In the genomic region with DNA sequence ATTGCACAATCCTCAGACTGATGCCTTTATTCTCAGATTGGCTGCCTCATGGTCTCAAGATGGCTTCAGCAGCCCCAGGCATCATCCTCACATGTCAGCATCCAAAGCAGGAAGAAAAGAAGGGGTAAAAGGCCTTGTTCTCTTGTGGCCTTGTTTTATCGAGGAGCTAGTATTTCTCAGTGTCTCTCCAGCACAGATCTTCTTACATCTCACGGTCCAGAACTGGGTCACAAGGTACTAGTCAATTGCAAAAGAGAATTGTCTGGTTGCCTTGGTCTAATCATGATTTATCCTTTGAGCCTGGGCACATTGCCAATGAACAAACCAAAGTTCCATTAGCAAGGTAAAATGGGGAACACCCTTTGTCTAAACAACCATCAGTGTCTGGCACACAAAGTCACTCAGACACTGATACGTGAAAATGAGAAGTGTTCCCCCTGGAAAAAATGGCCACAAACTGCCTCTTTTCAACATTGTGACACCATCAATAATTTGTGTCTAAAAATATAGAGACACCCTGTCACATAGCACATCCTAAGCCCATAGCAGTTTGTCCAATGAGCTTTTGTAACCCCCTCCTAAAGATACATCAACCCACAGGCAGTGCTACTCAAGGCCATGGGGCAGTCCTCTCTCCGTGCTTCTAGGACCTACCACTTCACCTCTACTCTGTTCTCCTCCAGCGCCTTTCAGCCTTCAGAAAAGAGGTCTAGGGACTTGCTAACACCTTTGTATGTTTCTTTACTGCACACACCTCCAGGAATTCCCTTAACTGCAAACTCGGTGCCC, we compare ENCODE assay signal across 8 cellular contexts.
DNase-seq lines count a peak whose midpoint lies in the region; ATAC-seq, FAIRE-seq and TF ChIP-seq lines count a peak whose summit lies in the region.

No MANE protein-coding gene starts in this region.

- H3K4me1 ChIP-seq in liver (ENCODE audit: control insufficient read depth in 4 of 4, insufficient read depth in 4 of 4, low read length in 3 of 4) (peaks cover 0 to 12% (median 5%) of the 10 kb centered on the region in 4 donors), HepG2 (ENCODE audit: insufficient read depth, low read length) (no peaks in the 10 kb centered on the region), uterus (no peaks in the 10 kb centered on the region)

- FAIRE-seq in HepG2 (lab: Jason Lieb, UNC) (no peak), D721Med (lab: Jason Lieb, UNC) (no peak)

- H3K27ac ChIP-seq in liver (ENCODE audit: low read depth in 1 of 2, low read length in 2 of 2) (no peak overlapping the region), HepG2 (ENCODE audit: extremely low read length, insufficient read depth, low read length) (no peak overlapping the region), epithelial cell of prostate (no peak overlapping the region), uterus (peak overlapping the region; percentile 58 to 75)

- in situ Hi-C loops in HepG2 (cut with HindIII; ENCODE audit: extremely low pct_ligation_motif_present, low pct_unique_long_range_greater_than_20kb): no loop called here

- H3K9me3 ChIP-seq in liver (ENCODE audit: control insufficient read depth in 4 of 4, low read length in 3 of 4) (no peaks in the 10 kb centered on the region), HepG2 (ENCODE audit: low read length) (no peaks in the 10 kb centered on the region), uterus (no peaks in the 10 kb centered on the region)

- H3K36me3 ChIP-seq in liver (ENCODE audit: control insufficient read depth in 4 of 4, insufficient read depth in 3 of 4, low read depth in 1 of 4, low read length in 3 of 4): no peaks in the 10 kb centered on the region
- H3K36me3 ChIP-seq in HepG2 (replicated peaks in 1 of 2; ENCODE audit: control insufficient read depth in 1 of 2, insufficient read depth in 2 of 2, low read length in 2 of 2): no peaks in the 10 kb centered on the region
- no peaks in the 10 kb centered on the region for H3K36me3 ChIP-seq in uterus

- POLR2A ChIA-PET in HepG2 (lab: Yijun Ruan, JAX): no interaction called here

- H3K27me3 ChIP-seq in liver (ENCODE audit: control insufficient read depth in 4 of 4, insufficient read depth in 4 of 4, low read length in 3 of 4) (no peaks in the 10 kb centered on the region), HepG2 (ENCODE audit: control insufficient read depth in 1 of 2, insufficient read depth in 2 of 2, low read length in 2 of 2) (no peaks in the 10 kb centered on the region), uterus (no peaks in the 10 kb centered on the region)

- H4K20me1 ChIP-seq in HepG2 (ENCODE audit: insufficient read depth, low read length): no peaks in the 10 kb centered on the region

- no peak overlapping the region for H3K27ac Mint-ChIP-seq in effector memory CD8-positive, alpha-beta T cell

- TF ChIP-seq EP300 in HepG2 (IDR thresholded peaks at IDR 0.05; ENCODE audit: low read depth in 2 of 2, low read length in 2 of 2) (no peak), HepG2 (CRISPR knock-in tag; IDR thresholded peaks at IDR 0.05; ENCODE audit: borderline replicate concordance) (no peak)

- H3K27me3 Mint-ChIP-seq in effector memory CD8-positive, alpha-beta T cell: no peaks in the 10 kb centered on the region

- DNase-seq in HepG2 (ENCODE audit: low spot score): no peak
- peak; percentile 86 for DNase-seq in NCI-H345 (lab: John Stamatoyannopoulos, UW)
- DNase-seq in epithelial cell of prostate (ENCODE audit: low read depth, low spot score): peak; percentile 2
- DNase-seq in uterus: no peak
- no peak for DNase-seq in effector memory CD8-positive, alpha-beta T cell
- DNase-seq in D721Med (ENCODE audit: insufficient read length, low spot score): no peak

- no peak overlapping the region for H2AFZ ChIP-seq in HepG2 (ENCODE audit: low read length)

- H3K9ac ChIP-seq in liver (ENCODE audit: low read depth in 1 of 2, low read length in 2 of 2): no peak overlapping the region
- no peak overlapping the region for H3K9ac ChIP-seq in HepG2 (ENCODE audit: insufficient read depth, low read depth, low read length)

- no peaks in the 10 kb centered on the region for H3K79me2 ChIP-seq in HepG2 (ENCODE audit: insufficient read depth, low read length)

- no peaks in the 10 kb centered on the region for H3K36me3 Mint-ChIP-seq in effector memory CD8-positive, alpha-beta T cell (ENCODE audit: insufficient read depth)

- intact Hi-C loops in HepG2 (cut with micrococcal nuclease; ENCODE audit: unreplicated experiment): no loop called here
- intact Hi-C loops in uterus (cut with DNase I; ENCODE audit: low total_unique reads): no loop called here

- H3K4me2 ChIP-seq in HepG2 (ENCODE audit: low read depth, low read length): no peak overlapping the region

- H3K4me3 ChIP-seq in liver (ENCODE audit: low read depth in 1 of 3, low read length in 3 of 3) (no peak overlapping the region), HepG2 (replicated peaks in 1 of 3; ENCODE audit: insufficient read depth in 1 of 3, low read depth in 2 of 3, low read length in 3 of 3) (no peak overlapping the region), uterus (no peak overlapping the region)

- no peak for TF ChIP-seq POLR2A in HepG2 (IDR thresholded peaks at IDR 0.05; ENCODE audit: insufficient read depth in 1 of 2, low read depth in 2 of 2, low read length in 2 of 2)
- TF ChIP-seq POLR2A in uterus (IDR thresholded peaks at IDR 0.05): no peak

- 61% methylated on average over 6 of the region's 6 CpGs for WGBS in liver
- 0% methylated on average over 6 of the region's 6 CpGs for WGBS in HepG2 (ENCODE audit: low lambda C conversion rate)

- TF ChIP-seq CTCF in liver (IDR thresholded peaks at IDR 0.05; ENCODE audit: low read depth, low read length, missing input control): no peak
- no peak for TF ChIP-seq CTCF in HepG2 (CRISPR knock-in tag; IDR thresholded peaks at IDR 0.05)
- TF ChIP-seq CTCF in uterus (IDR thresholded peaks at IDR 0.05): no peak
- no peak for TF ChIP-seq CTCF in D721Med (IDR thresholded peaks at IDR 0.05; ENCODE audit: insufficient read depth, missing control alignments)

- no peaks in the 10 kb centered on the region for H3K9me3 Mint-ChIP-seq in effector memory CD8-positive, alpha-beta T cell

- H3K4me3 Mint-ChIP-seq in effector memory CD8-positive, alpha-beta T cell: no peak overlapping the region

- BruUV-seq in HepG2 (replicated peaks; lab: Mats Ljungman, UMichigan): no TSS peak

- no peak for TF ChIP-seq RAD21 in liver (IDR thresholded peaks at IDR 0.05)
- no peak for TF ChIP-seq RAD21 in HepG2 (CRISPR knock-in tag; IDR thresholded peaks at IDR 0.05)

- H3K4me1 Mint-ChIP-seq in effector memory CD8-positive, alpha-beta T cell (ENCODE audit: low read depth in 2 of 2): peaks cover 6 to 10% of the 10 kb centered on the region in 2 donors

- CTCF ChIA-PET in HepG2 (lab: Yijun Ruan, JAX; ENCODE audit: low intra/inter-chr PET ratio, low total read pairs): no interaction called here

- ATAC-seq in HepG2 (no peak), HG02763 (IDR thresholded peaks at IDR 0.05; ENCODE audit: unreplicated experiment) (no peak)
- ATAC-seq in effector memory CD8-positive, alpha-beta T cell (replicated peaks): no peak

TF ChIP-seq in liver, 16 proteins besides CTCF, POLR2A, EP300 and RAD21 (continues in another document):
- TF ChIP-seq FOXA1 (IDR thresholded peaks at IDR 0.05) (no peak), TAF1 (conservative IDR thresholded peaks at IDR 0.05) (no peak), JUND (IDR thresholded peaks at IDR 0.05) (no peak), GABPA (IDR thresholded peaks at IDR 0.05 in 1 of 2, conservative IDR thresholded peaks at IDR 0.05 in 1 of 2) (no peak), YY1 (IDR thresholded peaks at IDR 0.05) (peak; percentile 23), NR2F2 (IDR thresholded peaks at IDR 0.05) (no peak), RXRA (IDR thresholded peaks at IDR 0.05) (peak in 1 of 2 donors; percentile 29), FOXA2 (IDR thresholded peaks at IDR 0.05) (no peak), HNF4A (conservative IDR thresholded peaks at IDR 0.05) (peak; percentile 8 to 43)
- TF ChIP-seq, protein P1, sequence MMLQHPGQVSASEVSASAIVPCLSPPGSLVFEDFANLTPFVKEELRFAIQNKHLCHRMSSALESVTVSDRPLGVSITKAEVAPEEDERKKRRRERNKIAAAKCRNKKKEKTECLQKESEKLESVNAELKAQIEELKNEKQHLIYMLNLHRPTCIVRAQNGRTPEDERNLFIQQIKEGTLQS (IDR thresholded peaks at IDR 0.05): no peak
- TF ChIP-seq, protein P2, sequence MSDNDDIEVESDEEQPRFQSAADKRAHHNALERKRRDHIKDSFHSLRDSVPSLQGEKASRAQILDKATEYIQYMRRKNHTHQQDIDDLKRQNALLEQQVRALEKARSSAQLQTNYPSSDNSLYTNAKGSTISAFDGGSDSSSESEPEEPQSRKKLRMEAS (IDR thresholded peaks at IDR 0.05): no peak

TF ChIP-seq in HepG2, 621 proteins besides CTCF, POLR2A, EP300 and RAD21 (continues in another document):
- TF ChIP-seq, protein P3, sequence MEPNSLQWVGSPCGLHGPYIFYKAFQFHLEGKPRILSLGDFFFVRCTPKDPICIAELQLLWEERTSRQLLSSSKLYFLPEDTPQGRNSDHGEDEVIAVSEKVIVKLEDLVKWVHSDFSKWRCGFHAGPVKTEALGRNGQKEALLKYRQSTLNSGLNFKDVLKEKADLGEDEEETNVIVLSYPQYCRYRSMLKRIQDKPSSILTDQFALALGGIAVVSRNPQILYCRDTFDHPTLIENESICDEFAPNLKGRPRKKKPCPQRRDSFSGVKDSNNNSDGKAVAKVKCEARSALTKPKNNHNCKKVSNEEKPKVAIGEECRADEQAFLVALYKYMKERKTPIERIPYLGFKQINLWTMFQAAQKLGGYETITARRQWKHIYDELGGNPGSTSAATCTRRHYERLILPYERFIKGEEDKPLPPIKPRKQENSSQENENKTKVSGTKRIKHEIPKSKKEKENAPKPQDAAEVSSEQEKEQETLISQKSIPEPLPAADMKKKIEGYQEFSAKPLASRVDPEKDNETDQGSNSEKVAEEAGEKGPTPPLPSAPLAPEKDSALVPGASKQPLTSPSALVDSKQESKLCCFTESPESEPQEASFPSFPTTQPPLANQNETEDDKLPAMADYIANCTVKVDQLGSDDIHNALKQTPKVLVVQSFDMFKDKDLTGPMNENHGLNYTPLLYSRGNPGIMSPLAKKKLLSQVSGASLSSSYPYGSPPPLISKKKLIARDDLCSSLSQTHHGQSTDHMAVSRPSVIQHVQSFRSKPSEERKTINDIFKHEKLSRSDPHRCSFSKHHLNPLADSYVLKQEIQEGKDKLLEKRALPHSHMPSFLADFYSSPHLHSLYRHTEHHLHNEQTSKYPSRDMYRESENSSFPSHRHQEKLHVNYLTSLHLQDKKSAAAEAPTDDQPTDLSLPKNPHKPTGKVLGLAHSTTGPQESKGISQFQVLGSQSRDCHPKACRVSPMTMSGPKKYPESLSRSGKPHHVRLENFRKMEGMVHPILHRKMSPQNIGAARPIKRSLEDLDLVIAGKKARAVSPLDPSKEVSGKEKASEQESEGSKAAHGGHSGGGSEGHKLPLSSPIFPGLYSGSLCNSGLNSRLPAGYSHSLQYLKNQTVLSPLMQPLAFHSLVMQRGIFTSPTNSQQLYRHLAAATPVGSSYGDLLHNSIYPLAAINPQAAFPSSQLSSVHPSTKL (CRISPR knock-in tag; IDR thresholded peaks at IDR 0.05): no peak
- TF ChIP-seq IKZF1 (IDR thresholded peaks at IDR 0.05): no peak

Comparison
In these comparisons a context has a peak if more than half of its experiments do, and no peak if none do; other contexts are left out.
1. H3K27ac ChIP-seq: peak in uterus (2 of 2); none in liver (0 of 2), HepG2 (single experiment) and epithelial cell of prostate (single experiment).
2. DNase-seq: peak in NCI-H345 (single experiment) and epithelial cell of prostate (single experiment); none in HepG2 (single experiment), uterus (0 of 2), effector memory CD8-positive, alpha-beta T cell (0 of 3) and D721Med (single experiment).